Comparison of ENCODE assay signal across 1 cellular context in the genomic region with DNA sequence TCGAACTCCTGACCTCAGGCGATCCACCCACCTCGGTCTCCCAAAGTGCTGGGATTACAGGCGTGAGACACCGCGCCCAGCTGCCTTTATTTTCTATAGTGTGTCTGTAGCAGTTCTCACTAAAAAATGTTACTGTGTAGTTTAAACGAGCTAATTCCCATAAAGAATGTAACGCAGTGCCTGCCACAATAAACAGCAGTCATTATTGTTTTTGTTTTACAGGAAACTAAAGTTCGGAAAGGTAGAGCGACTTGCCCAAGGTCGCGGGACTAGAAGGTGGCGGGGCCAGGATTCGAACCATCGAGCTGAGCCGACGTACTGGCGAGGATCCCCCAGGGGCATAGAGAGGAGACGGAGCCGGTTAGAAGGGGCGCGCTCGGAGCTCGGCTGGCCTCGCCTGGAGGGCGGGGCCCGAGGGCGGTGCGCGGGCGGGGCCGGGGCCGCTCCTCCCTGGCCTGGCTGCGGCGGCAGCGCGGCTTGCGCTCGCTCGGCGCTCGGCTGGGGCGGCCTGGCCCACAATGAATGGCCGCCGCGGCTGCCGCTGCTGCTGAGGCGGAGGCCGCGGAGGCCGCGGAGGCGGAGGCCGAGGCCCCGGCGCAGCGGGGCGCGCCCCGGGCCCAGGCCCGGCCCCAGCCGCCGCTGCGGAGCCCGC.
TF ChIP-seq lines count a peak whose summit lies in the region.

A gene (plus strand): TSS at position 493 of the 652 bp plus-strand sequence. CDS start 16,944 bp downstream, outside the sequence.

TF ChIP-seq in K562, 482 proteins besides CTCF, POLR2A, EP300 and RAD21 (continued from another document):
- peak; percentile 33 for TF ChIP-seq HDAC3 (IDR thresholded peaks at IDR 0.05; ENCODE audit: borderline replicate concordance, partially characterized antibody)
- peak; percentile 72 for TF ChIP-seq JUND (IDR thresholded peaks at IDR 0.05; ENCODE audit: borderline replicate concordance, low read depth, low read length)
- no peak; the same call in 2 of the 3 replicates for TF ChIP-seq JUND (tag; IDR thresholded peaks at IDR 0.05; ENCODE audit: borderline replicate concordance, low read depth, low read length)
- TF ChIP-seq, protein P1, sequence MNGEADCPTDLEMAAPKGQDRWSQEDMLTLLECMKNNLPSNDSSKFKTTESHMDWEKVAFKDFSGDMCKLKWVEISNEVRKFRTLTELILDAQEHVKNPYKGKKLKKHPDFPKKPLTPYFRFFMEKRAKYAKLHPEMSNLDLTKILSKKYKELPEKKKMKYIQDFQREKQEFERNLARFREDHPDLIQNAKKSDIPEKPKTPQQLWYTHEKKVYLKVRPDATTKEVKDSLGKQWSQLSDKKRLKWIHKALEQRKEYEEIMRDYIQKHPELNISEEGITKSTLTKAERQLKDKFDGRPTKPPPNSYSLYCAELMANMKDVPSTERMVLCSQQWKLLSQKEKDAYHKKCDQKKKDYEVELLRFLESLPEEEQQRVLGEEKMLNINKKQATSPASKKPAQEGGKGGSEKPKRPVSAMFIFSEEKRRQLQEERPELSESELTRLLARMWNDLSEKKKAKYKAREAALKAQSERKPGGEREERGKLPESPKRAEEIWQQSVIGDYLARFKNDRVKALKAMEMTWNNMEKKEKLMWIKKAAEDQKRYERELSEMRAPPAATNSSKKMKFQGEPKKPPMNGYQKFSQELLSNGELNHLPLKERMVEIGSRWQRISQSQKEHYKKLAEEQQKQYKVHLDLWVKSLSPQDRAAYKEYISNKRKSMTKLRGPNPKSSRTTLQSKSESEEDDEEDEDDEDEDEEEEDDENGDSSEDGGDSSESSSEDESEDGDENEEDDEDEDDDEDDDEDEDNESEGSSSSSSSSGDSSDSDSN (IDR thresholded peaks at IDR 0.05; ENCODE audit: borderline replicate concordance in 1 of 2, low read depth in 2 of 2, low read length in 2 of 2) = peak in 1 of 2 experiments; percentile 82; a peak in 2 of 4 replicates
- TF ChIP-seq CREM (IDR thresholded peaks at IDR 0.05; ENCODE audit: low read depth) = peak; percentile 72
- TF ChIP-seq, protein P2, sequence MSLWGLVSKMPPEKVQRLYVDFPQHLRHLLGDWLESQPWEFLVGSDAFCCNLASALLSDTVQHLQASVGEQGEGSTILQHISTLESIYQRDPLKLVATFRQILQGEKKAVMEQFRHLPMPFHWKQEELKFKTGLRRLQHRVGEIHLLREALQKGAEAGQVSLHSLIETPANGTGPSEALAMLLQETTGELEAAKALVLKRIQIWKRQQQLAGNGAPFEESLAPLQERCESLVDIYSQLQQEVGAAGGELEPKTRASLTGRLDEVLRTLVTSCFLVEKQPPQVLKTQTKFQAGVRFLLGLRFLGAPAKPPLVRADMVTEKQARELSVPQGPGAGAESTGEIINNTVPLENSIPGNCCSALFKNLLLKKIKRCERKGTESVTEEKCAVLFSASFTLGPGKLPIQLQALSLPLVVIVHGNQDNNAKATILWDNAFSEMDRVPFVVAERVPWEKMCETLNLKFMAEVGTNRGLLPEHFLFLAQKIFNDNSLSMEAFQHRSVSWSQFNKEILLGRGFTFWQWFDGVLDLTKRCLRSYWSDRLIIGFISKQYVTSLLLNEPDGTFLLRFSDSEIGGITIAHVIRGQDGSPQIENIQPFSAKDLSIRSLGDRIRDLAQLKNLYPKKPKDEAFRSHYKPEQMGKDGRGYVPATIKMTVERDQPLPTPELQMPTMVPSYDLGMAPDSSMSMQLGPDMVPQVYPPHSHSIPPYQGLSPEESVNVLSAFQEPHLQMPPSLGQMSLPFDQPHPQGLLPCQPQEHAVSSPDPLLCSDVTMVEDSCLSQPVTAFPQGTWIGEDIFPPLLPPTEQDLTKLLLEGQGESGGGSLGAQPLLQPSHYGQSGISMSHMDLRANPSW (CRISPR knock-in tag; IDR thresholded peaks at IDR 0.05) = 0 out of 2 replicates have a peak, but pooled peaks have one; percentile 37
- no peak for TF ChIP-seq ZNF133 (CRISPR knock-in tag; IDR thresholded peaks at IDR 0.05)
- TF ChIP-seq, protein P3, sequence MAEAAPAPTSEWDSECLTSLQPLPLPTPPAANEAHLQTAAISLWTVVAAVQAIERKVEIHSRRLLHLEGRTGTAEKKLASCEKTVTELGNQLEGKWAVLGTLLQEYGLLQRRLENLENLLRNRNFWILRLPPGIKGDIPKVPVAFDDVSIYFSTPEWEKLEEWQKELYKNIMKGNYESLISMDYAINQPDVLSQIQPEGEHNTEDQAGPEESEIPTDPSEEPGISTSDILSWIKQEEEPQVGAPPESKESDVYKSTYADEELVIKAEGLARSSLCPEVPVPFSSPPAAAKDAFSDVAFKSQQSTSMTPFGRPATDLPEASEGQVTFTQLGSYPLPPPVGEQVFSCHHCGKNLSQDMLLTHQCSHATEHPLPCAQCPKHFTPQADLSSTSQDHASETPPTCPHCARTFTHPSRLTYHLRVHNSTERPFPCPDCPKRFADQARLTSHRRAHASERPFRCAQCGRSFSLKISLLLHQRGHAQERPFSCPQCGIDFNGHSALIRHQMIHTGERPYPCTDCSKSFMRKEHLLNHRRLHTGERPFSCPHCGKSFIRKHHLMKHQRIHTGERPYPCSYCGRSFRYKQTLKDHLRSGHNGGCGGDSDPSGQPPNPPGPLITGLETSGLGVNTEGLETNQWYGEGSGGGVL (CRISPR knock-in tag; IDR thresholded peaks at IDR 0.05) = no peak
- TF ChIP-seq GABPA (tag; conservative IDR thresholded peaks at IDR 0.05; ENCODE audit: low read depth) = peak; percentile 56; the same call in 1 of the 2 replicates
- TF ChIP-seq ZBTB17 (CRISPR knock-in tag; IDR thresholded peaks at IDR 0.05) = peak; percentile 99
- TF ChIP-seq, protein P4, sequence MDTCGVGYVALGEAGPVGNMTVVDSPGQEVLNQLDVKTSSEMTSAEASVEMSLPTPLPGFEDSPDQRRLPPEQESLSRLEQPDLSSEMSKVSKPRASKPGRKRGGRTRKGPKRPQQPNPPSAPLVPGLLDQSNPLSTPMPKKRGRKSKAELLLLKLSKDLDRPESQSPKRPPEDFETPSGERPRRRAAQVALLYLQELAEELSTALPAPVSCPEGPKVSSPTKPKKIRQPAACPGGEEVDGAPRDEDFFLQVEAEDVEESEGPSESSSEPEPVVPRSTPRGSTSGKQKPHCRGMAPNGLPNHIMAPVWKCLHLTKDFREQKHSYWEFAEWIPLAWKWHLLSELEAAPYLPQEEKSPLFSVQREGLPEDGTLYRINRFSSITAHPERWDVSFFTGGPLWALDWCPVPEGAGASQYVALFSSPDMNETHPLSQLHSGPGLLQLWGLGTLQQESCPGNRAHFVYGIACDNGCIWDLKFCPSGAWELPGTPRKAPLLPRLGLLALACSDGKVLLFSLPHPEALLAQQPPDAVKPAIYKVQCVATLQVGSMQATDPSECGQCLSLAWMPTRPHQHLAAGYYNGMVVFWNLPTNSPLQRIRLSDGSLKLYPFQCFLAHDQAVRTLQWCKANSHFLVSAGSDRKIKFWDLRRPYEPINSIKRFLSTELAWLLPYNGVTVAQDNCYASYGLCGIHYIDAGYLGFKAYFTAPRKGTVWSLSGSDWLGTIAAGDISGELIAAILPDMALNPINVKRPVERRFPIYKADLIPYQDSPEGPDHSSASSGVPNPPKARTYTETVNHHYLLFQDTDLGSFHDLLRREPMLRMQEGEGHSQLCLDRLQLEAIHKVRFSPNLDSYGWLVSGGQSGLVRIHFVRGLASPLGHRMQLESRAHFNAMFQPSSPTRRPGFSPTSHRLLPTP (IDR thresholded peaks at IDR 0.05; ENCODE audit: borderline replicate concordance, extremely low read depth, insufficient read length) = peak; percentile 91
- TF ChIP-seq, protein P5, sequence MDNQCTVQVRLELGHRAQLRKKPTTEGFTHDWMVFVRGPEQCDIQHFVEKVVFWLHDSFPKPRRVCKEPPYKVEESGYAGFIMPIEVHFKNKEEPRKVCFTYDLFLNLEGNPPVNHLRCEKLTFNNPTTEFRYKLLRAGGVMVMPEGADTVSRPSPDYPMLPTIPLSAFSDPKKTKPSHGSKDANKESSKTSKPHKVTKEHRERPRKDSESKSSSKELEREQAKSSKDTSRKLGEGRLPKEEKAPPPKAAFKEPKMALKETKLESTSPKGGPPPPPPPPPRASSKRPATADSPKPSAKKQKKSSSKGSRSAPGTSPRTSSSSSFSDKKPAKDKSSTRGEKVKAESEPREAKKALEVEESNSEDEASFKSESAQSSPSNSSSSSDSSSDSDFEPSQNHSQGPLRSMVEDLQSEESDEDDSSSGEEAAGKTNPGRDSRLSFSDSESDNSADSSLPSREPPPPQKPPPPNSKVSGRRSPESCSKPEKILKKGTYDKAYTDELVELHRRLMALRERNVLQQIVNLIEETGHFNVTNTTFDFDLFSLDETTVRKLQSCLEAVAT (IDR thresholded peaks at IDR 0.05) = peak in 1 of 2 experiments; percentile 99; a peak in 2 of 4 replicates
- TF ChIP-seq GATA2 (CRISPR knock-in tag; IDR thresholded peaks at IDR 0.05) = no peak
- no peak for TF ChIP-seq MEIS2 (IDR thresholded peaks at IDR 0.05; ENCODE audit: partially characterized antibody)
- no peak for TF ChIP-seq ZNF561 (CRISPR knock-in tag; conservative IDR thresholded peaks at IDR 0.05)
- TF ChIP-seq, protein P6, sequence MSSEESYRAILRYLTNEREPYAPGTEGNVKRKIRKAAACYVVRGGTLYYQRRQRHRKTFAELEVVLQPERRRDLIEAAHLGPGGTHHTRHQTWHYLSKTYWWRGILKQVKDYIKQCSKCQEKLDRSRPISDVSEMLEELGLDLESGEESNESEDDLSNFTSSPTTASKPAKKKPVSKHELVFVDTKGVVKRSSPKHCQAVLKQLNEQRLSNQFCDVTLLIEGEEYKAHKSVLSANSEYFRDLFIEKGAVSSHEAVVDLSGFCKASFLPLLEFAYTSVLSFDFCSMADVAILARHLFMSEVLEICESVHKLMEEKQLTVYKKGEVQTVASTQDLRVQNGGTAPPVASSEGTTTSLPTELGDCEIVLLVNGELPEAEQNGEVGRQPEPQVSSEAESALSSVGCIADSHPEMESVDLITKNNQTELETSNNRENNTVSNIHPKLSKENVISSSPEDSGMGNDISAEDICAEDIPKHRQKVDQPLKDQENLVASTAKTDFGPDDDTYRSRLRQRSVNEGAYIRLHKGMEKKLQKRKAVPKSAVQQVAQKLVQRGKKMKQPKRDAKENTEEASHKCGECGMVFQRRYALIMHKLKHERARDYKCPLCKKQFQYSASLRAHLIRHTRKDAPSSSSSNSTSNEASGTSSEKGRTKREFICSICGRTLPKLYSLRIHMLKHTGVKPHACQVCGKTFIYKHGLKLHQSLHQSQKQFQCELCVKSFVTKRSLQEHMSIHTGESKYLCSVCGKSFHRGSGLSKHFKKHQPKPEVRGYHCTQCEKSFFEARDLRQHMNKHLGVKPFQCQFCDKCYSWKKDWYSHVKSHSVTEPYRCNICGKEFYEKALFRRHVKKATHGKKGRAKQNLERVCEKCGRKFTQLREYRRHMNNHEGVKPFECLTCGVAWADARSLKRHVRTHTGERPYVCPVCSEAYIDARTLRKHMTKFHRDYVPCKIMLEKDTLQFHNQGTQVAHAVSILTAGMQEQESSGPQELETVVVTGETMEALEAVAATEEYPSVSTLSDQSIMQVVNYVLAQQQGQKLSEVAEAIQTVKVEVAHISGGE (CRISPR knock-in tag; IDR thresholded peaks at IDR 0.05) = peak in 1 of 3 experiments; percentile 87; a peak in 2 of 6 replicates
- TF ChIP-seq, protein P7, sequence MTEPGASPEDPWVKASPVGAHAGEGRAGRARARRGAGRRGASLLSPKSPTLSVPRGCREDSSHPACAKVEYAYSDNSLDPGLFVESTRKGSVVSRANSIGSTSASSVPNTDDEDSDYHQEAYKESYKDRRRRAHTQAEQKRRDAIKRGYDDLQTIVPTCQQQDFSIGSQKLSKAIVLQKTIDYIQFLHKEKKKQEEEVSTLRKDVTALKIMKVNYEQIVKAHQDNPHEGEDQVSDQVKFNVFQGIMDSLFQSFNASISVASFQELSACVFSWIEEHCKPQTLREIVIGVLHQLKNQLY (CRISPR knock-in tag; conservative IDR thresholded peaks at IDR 0.05) = no peak
- peak in 1 of 2 experiments; percentile 42; a peak in 2 of 4 replicates for TF ChIP-seq KDM1A (IDR thresholded peaks at IDR 0.05)
- TF ChIP-seq CC2D1A (IDR thresholded peaks at IDR 0.05) = 0 out of 2 replicates have a peak, but pooled peaks have one; percentile 13
- TF ChIP-seq TAF1 (IDR thresholded peaks at IDR 0.05; ENCODE audit: control insufficient read depth, extremely low read depth, insufficient read depth, low read length, severe bottlenecking) = peak; percentile 95
- TF ChIP-seq ZNF445 (CRISPR knock-in tag; IDR thresholded peaks at IDR 0.05; ENCODE audit: low read depth) = no peak
- no peak for TF ChIP-seq PHB2 (IDR thresholded peaks at IDR 0.05; ENCODE audit: low read depth)
- TF ChIP-seq POLR2G (IDR thresholded peaks at IDR 0.05; ENCODE audit: low read depth, low read length) = peak; percentile 69
